16 cellular contexts compared by ENCODE assay signal in the genomic region with DNA sequence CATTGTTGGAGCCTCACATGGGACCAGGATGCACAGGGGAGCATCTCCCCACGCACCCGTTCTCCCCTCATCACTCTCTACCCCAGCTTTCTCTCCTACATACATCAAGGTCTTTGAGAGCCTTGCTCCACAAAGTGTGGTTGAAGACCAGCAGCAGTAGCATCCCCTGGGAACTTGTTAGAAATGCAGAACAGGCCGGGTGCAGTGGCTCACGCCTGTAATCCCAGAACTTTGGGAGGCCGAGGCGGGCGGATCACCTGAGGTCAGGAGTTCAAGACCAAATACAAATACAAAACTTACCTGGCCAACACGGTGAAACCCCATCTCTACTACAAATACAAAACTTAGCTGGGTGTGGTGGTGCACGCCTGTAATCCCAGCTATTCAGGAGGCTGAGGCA. TPM values are rescaled to one million over a fixed set of nuclear protein-coding genes. Genes with fewer than 3 reads are reported as not detected.
"Had no signal": no experiment of that assay in that cellular context is flagged by ENCODE, and none has a peak within 500 bp of the region (broad histone marks: within the 10 kb centered on the region; RNA-seq: fewer than 3 reads in every experiment).

No MANE protein-coding gene starts in this region.

RNA-seq across cellular contexts. Expression of a gene that starts 6.9 kb away (rescaled TPM):
- total RNA-seq: cerebellum, dermis microvascular lymphatic vessel endothelial cell, endodermal cell, esophagus mucosa, esophagus squamous epithelium, gastrocnemius medialis, glomerular endothelial cell, heart right ventricle, left colon, left lung, left ventricle myocardium superior, lower leg skin, lower lobe of right lung, lung microvascular endothelial cell, mononuclear cell, mucosa of gallbladder had no signal

RNA-seq across cellular contexts. Expression of a gene that starts 8.2 kb away (rescaled TPM):
- total RNA-seq: cerebellum, dermis microvascular lymphatic vessel endothelial cell, endodermal cell, esophagus mucosa, esophagus squamous epithelium, gastrocnemius medialis, glomerular endothelial cell, heart right ventricle, left colon, left lung, left ventricle myocardium superior, lower leg skin, lower lobe of right lung, lung microvascular endothelial cell, mononuclear cell, mucosa of gallbladder had no signal
